20 cellular contexts compared by ENCODE assay signal in genomic region chr13:87089391-87089790, GRCh38.
DNase-seq lines count a peak whose midpoint lies in the region; ATAC-seq, FAIRE-seq and TF ChIP-seq lines count a peak whose summit lies in the region.
"Had no signal": no experiment of that assay in that cellular context is flagged by ENCODE, and none has a peak within 500 bp of the region (broad histone marks: within the 10 kb centered on the region; RNA-seq: fewer than 3 reads in every experiment).

No MANE protein-coding gene starts in this region.

- H3K36me3 Mint-ChIP-seq in stimulated activated naive B cell treated with anti-CD40 and anti-IgM and Interleukin-4, amounts not matched to agents 10 μg/mL and 1 μg/mL and 100 μg/mL, for 72 hours = no peaks in the 10 kb centered on the region

- no peak overlapping the region for H3K18ac ChIP-seq in mesendoderm (ENCODE audit: low read length)

- no peak overlapping the region for H2BK120ac ChIP-seq in mesendoderm (ENCODE audit: low read depth, low read length)

- DNase-seq in BJ (ENCODE audit: low read depth) (peak; percentile 40), M059J (ENCODE audit: low read depth) (peak; percentile 55), bronchial epithelial cell (ENCODE audit: low read depth) (peak; percentile 54), mesendoderm (peak; percentile 48), NCI-H2029 treated with DMSO at 0.1 percent for 48 hours (lab: John Stamatoyannopoulos, UW) (no peak), C1 segment of cervical spinal cord (lab: John Stamatoyannopoulos, UW) (no peak), lower lobe of right lung (no peak)
- DNase-seq in stimulated activated naive B cell treated with anti-CD40 and anti-IgM and Interleukin-4, amounts not matched to agents 10 μg/mL and 1 μg/mL and 100 μg/mL, for 72 hours = no peak
- DNase-seq: activated effector memory CD4-positive, alpha-beta T cell treated with anti-CD3 and anti-CD28 coated beads, Interleukin-2, amount 50 U/mL, for 16 hours; anterior cingulate cortex; H7; heart right ventricle; kidney; NCI-H1694 treated with DMSO at 0.1 percent for 48 hours; NCI-H524 treated with DMSO at 0.1 percent for 48 hours; stimulated activated CD4-positive, alpha-beta T cell treated with anti-CD3 and anti-CD28 coated beads, Interleukin-2, amount 100 ng/mL, for 24 hours had no signal

- CTCF ChIA-PET in BJ (lab: Yijun Ruan, JAX) = no interaction called here

- H3K23ac ChIP-seq in mesendoderm (ENCODE audit: low read length) = no peak overlapping the region

- H3K9me3 ChIP-seq in lower lobe of right lung = no peaks in the 10 kb centered on the region
- H3K9me3 ChIP-seq: right atrium auricular region had no signal

- no peaks in the 10 kb centered on the region for H3K79me2 ChIP-seq in mesendoderm (ENCODE audit: control insufficient read depth, insufficient read depth, low read length)

- no peak overlapping the region for H3K27ac Mint-ChIP-seq in stimulated activated naive B cell treated with anti-CD40 and anti-IgM and Interleukin-4, amounts not matched to agents 10 μg/mL and 1 μg/mL and 100 μg/mL, for 72 hours
- H3K27ac Mint-ChIP-seq: B cell had no signal

- peaks cover 0 to 3% of the 10 kb centered on the region in 2 donors for H3K9me3 Mint-ChIP-seq in stimulated activated naive B cell treated with anti-CD40 and anti-IgM and Interleukin-4, amounts not matched to agents 10 μg/mL and 1 μg/mL and 100 μg/mL, for 72 hours
- H3K9me3 Mint-ChIP-seq: neural crest cell had no signal

- TF ChIP-seq CTCF in BJ (IDR thresholded peaks at IDR 0.05; ENCODE audit: insufficient read depth, low read depth, low read length) (no peak), bronchial epithelial cell (IDR thresholded peaks at IDR 0.05; ENCODE audit: insufficient read depth, low read length, severe bottlenecking) (no peak), lower lobe of right lung (IDR thresholded peaks at IDR 0.05) (no peak)

- WGBS in mesendoderm (ENCODE audit: extremely low coverage, insufficient coverage, low lambda C conversion rate) = no CpG with 5 or more reads among the region's 4 CpGs

- no peaks in the 10 kb centered on the region for H3K27me3 Mint-ChIP-seq in stimulated activated naive B cell treated with anti-CD40 and anti-IgM and Interleukin-4, amounts not matched to agents 10 μg/mL and 1 μg/mL and 100 μg/mL, for 72 hours
- H3K27me3 Mint-ChIP-seq: B cell had no signal

- no peak overlapping the region for H2BK5ac ChIP-seq in mesendoderm (ENCODE audit: low read length)

- no peaks in the 10 kb centered on the region for H3K79me1 ChIP-seq in mesendoderm (ENCODE audit: low read length)

- H3K4ac ChIP-seq in mesendoderm (ENCODE audit: low read depth, low read length) = no peak overlapping the region

- POLR2A ChIA-PET in BJ (lab: Charles Lee) = no interaction called here

- no peaks in the 10 kb centered on the region for H3K4me1 Mint-ChIP-seq in stimulated activated naive B cell treated with anti-CD40 and anti-IgM and Interleukin-4, amounts not matched to agents 10 μg/mL and 1 μg/mL and 100 μg/mL, for 72 hours
- H3K4me1 Mint-ChIP-seq: B cell, neural crest cell had no signal

- no peak overlapping the region for H3K4me3 Mint-ChIP-seq in stimulated activated naive B cell treated with anti-CD40 and anti-IgM and Interleukin-4, amounts not matched to agents 10 μg/mL and 1 μg/mL and 100 μg/mL, for 72 hours
- H3K4me3 Mint-ChIP-seq: B cell, neural crest cell had no signal

- H3K56ac ChIP-seq in mesendoderm (ENCODE audit: low read length) = no peak overlapping the region

- no peak overlapping the region for H4K5ac ChIP-seq in mesendoderm (ENCODE audit: low read length)

- H2BK15ac ChIP-seq in mesendoderm (replicated peaks; ENCODE audit: low read depth) = peak overlapping the region; percentile 23

- no peak overlapping the region for H3K9ac ChIP-seq in mesendoderm (ENCODE audit: low read length)

- intact Hi-C loops in lower lobe of right lung (cut with DNase I) = no loop called here

- H4K8ac ChIP-seq in mesendoderm (ENCODE audit: low read depth, low read length) = no peak overlapping the region

- H3K27me3 ChIP-seq in BJ (ENCODE audit: control insufficient read depth, insufficient read depth, low read length) (no peaks in the 10 kb centered on the region), bronchial epithelial cell (ENCODE audit: control insufficient read depth, insufficient read depth, low read length) (no peaks in the 10 kb centered on the region), mesendoderm (ENCODE audit: insufficient read depth, low read length, poor library complexity) (no peaks in the 10 kb centered on the region), lower lobe of right lung (ENCODE audit: low read depth) (no peaks in the 10 kb centered on the region)
- H3K27me3 ChIP-seq: heart right ventricle, right atrium auricular region had no signal

- no peak overlapping the region for H2AK5ac ChIP-seq in mesendoderm (ENCODE audit: low read length)

- no peaks in the 10 kb centered on the region for H3K36me3 ChIP-seq in BJ (ENCODE audit: control insufficient read depth, insufficient read depth, low read length)
- no peaks in the 10 kb centered on the region for H3K36me3 ChIP-seq in bronchial epithelial cell (ENCODE audit: control insufficient read depth, insufficient read depth, low read length)
- H3K36me3 ChIP-seq in mesendoderm (ENCODE audit: control insufficient read depth, insufficient read depth, low read length) = no peaks in the 10 kb centered on the region
- H3K36me3 ChIP-seq in lower lobe of right lung = no peaks in the 10 kb centered on the region
- H3K36me3 ChIP-seq: heart right ventricle, right atrium auricular region had no signal

- ATAC-seq in lower lobe of right lung = no peak
- ATAC-seq in stimulated activated naive B cell treated with anti-CD40 and anti-IgM and Interleukin-4, amounts not matched to agents 10 μg/mL and 1 μg/mL and 100 μg/mL, for 72 hours (replicated peaks) = no peak
- ATAC-seq: heart right ventricle had no signal

- no peak for FAIRE-seq in bronchial epithelial cell (lab: Jason Lieb, UNC)
- FAIRE-seq: kidney had no signal

- no peak overlapping the region for H3K27ac ChIP-seq in mesendoderm (ENCODE audit: low read depth, low read length)
- no peak overlapping the region for H3K27ac ChIP-seq in lower lobe of right lung
- H3K27ac ChIP-seq: epithelial cell of prostate, heart right ventricle, right atrium auricular region had no signal

- H3K4me1 ChIP-seq in mesendoderm (ENCODE audit: control insufficient read depth, low read depth, low read length) (no peaks in the 10 kb centered on the region), lower lobe of right lung (no peaks in the 10 kb centered on the region)
- H3K4me1 ChIP-seq: heart right ventricle, right atrium auricular region had no signal

- H3K4me3 ChIP-seq in BJ (ENCODE audit: low read depth, low read length) = no peak overlapping the region
- H3K4me3 ChIP-seq in bronchial epithelial cell (ENCODE audit: low read depth, low read length) = no peak overlapping the region
- no peak overlapping the region for H3K4me3 ChIP-seq in mesendoderm (ENCODE audit: low read length)
- no peak overlapping the region for H3K4me3 ChIP-seq in lower lobe of right lung
- H3K4me3 ChIP-seq: heart right ventricle, right atrium auricular region had no signal

- H3K4me2 ChIP-seq in mesendoderm (ENCODE audit: low read length) = no peak overlapping the region

Comparison
In these comparisons a context has a peak if more than half of its experiments do, and no peak if none do; other contexts are left out.
1. DNase-seq: peak in BJ (single experiment), M059J (single experiment), bronchial epithelial cell (single experiment) and mesendoderm (single experiment); none in NCI-H2029 treated with DMSO at 0.1 percent for 48 hours (single experiment), C1 segment of cervical spinal cord (0 of 14), lower lobe of right lung (single experiment) and stimulated activated naive B cell treated with anti-CD40 and anti-IgM and Interleukin-4, amounts not matched to agents 10 μg/mL and 1 μg/mL and 100 μg/mL, for 72 hours (single experiment).